ENCODE assay signal across 8 cellular contexts in genomic region chr19:10699650-10700335, GRCh38. TPM values are rescaled to one million over a fixed set of nuclear protein-coding genes. Genes with fewer than 3 reads are reported as not detected.
DNase-seq lines count a peak whose midpoint lies in the region; ATAC-seq and TF ChIP-seq lines count a peak whose summit lies in the region.

No MANE protein-coding gene starts in this region.

- H3K4me3 ChIP-seq in upper lobe of left lung = no peak overlapping the region

- TF ChIP-seq CTCF in upper lobe of left lung (IDR thresholded peaks at IDR 0.05) = peak; percentile 8 to 54 (median 36)

- no peak for TF ChIP-seq EP300 in upper lobe of left lung (IDR thresholded peaks at IDR 0.05)

- intact Hi-C loops in Right ventricle myocardium inferior (cut with DNase I) (loop anchor here (2.0 kb wide), 1 partner anchor 119 kb away; no protein-coding TSS in a partner anchor), left cardiac atrium (cut with DNase I) (loop anchor here (5.0 kb wide), 2 partner anchors 42 to 117 kb away; no protein-coding TSS in a partner anchor)

- WGBS in upper lobe of left lung, 2 donors = 38 to 40% methylated on average over 15 of the region's 15 CpGs

- TF ChIP-seq POLR2A in upper lobe of left lung (IDR thresholded peaks at IDR 0.05) = no peak

- H3K36me3 ChIP-seq in upper lobe of left lung = peaks cover 0 to 2% (median 0%) of the 10 kb centered on the region in 4 donors

- peak; percentile 23 for DNase-seq in Right ventricle myocardium inferior (ENCODE audit: missing footprints)
- no peak for DNase-seq in left cardiac atrium
- DNase-seq in NCI-H226 = peak; percentile 27
- peak; percentile 47 for DNase-seq in activated CD4-positive, alpha-beta T cell treated with anti-CD3 and anti-CD28 coated beads for 1 hour
- DNase-seq in cerebellum (ENCODE audit: low spot score) = peak; percentile 52
- DNase-seq in myocyte (ENCODE audit: low read depth) = peak; percentile 65
- DNase-seq in upper lobe of left lung = peak in 1 of 2 donors; percentile 47

- H3K4me1 ChIP-seq in upper lobe of left lung = peaks cover 25 to 33% (median 26%) of the 10 kb centered on the region in 4 donors

- H3K27me3 ChIP-seq in upper lobe of left lung = no peaks in the 10 kb centered on the region

- ATAC-seq in Right ventricle myocardium inferior (no peak), left cardiac atrium (no peak), upper lobe of left lung (ENCODE audit: low FRiP score in 2 of 2) (no peak), HG02973 (IDR thresholded peaks at IDR 0.05; ENCODE audit: unreplicated experiment) (no peak)

- no peak overlapping the region for H3K27ac ChIP-seq in upper lobe of left lung

- no peaks in the 10 kb centered on the region for H3K9me3 ChIP-seq in upper lobe of left lung

RNA-seq across cellular contexts. Expression of gene QTRT1, which starts 1.4 kb away (rescaled TPM):
- total RNA-seq in Right ventricle myocardium inferior = 28.0 TPM
- total RNA-seq in left cardiac atrium = 10 to 100 TPM; 24.7 to 28.2 TPM
- total RNA-seq in cerebellum = 28.1 TPM
- total RNA-seq in myocyte = 40.5 and 43.1 TPM in 2 replicates
- polyA plus RNA-seq in myocyte (2012) = 69.1 TPM
- 10 to 100 TPM; 11.0 to 85.9 (median 32.5) TPM for total RNA-seq in upper lobe of left lung

RNA-seq across cellular contexts. Expression of gene DNM2, which starts 18.1 kb away (rescaled TPM):
- total RNA-seq in Right ventricle myocardium inferior (177 TPM), left cardiac atrium (100 to 1,000 TPM; 125 to 186 TPM), cerebellum (67.1 TPM), myocyte (64.8 and 71.8 TPM in 2 replicates), upper lobe of left lung (100 to 1,000 TPM; 238 to 744 (median 318) TPM)
- 105 TPM for polyA plus RNA-seq in myocyte (2012)

RNA-seq across cellular contexts. Expression of gene ILF3, which starts 45.6 kb away (rescaled TPM):
- total RNA-seq in Right ventricle myocardium inferior (101 TPM), left cardiac atrium (100 to 1,000 TPM; 108 to 144 TPM), cerebellum (163 TPM), myocyte (94.6 and 116 TPM in 2 replicates), upper lobe of left lung (100 to 1,000 TPM; 121 to 193 (median 169) TPM)
- polyA plus RNA-seq in myocyte (2012) = 116 TPM
